In the genomic region with DNA sequence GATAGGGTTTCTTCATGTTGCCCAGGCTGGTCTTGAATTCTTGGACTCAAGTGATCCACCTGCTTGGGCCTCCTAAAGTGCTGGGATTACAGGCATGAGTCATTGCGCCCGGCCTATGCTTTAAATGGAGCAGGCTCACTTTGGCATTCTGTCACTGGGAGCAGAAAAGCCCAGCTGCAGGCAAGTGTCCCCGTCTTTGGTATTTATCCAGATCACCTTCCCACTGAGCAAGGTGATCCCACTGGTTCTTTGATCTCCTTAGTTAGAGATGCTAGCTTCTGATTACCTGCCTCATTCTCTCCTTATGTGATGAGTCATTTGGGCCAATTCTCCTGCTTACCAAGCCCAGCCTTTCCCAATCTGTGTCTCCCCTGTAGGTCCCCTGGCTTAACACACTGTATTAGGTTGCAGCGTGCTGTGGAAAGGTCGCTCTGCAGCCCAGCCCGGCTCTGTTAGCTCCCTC, we compare ENCODE assay signal across 17 cellular contexts. TPM values are rescaled to one million over a fixed set of nuclear protein-coding genes. Genes with fewer than 3 reads are reported as not detected.
DNase-seq lines count a peak whose midpoint lies in the region; ATAC-seq, FAIRE-seq and TF ChIP-seq lines count a peak whose summit lies in the region.
"Had no signal": no experiment of that assay in that cellular context is flagged by ENCODE, and none has a peak within 500 bp of the region (broad histone marks: within the 10 kb centered on the region; RNA-seq: fewer than 3 reads in every experiment).

No MANE protein-coding gene starts in this region.

- TF ChIP-seq EP300 in K562 (IDR thresholded peaks at IDR 0.05; ENCODE audit: low read length): no peak

- H2BK5ac ChIP-seq in mesenchymal stem cell (ENCODE audit: low read depth, low read length, poor library complexity, severe bottlenecking): no peak overlapping the region

- H3K4me1 ChIP-seq in K562 (replicated peaks in 1 of 2; ENCODE audit: control insufficient read depth in 2 of 2, insufficient read depth in 2 of 2, low read length in 2 of 2): peaks cover 11 to 28% of the 10 kb centered on the region in 2 experiments
- H3K4me1 ChIP-seq in mesenchymal stem cell (ENCODE audit: control insufficient read depth, insufficient read depth, low read depth, low read length): peaks cover 13% of the 10 kb centered on the region

- BruUV-seq in K562 (replicated peaks; lab: Mats Ljungman, UMichigan): no TSS peak

- no peak overlapping the region for H2BK12ac ChIP-seq in mesenchymal stem cell (ENCODE audit: low read length in 2 of 2)

- H3K18ac ChIP-seq in mesenchymal stem cell (ENCODE audit: low read depth in 1 of 2, low read length in 2 of 2): no peak overlapping the region

- H3K79me1 ChIP-seq in mesenchymal stem cell (replicated peaks; ENCODE audit: low read length, poor library complexity, severe bottlenecking): no peaks in the 10 kb centered on the region

- H3K4me2 ChIP-seq in K562 (ENCODE audit: insufficient read depth, low read length) (no peak overlapping the region), mesenchymal stem cell (ENCODE audit: low read length, poor library complexity, severe bottlenecking) (no peak overlapping the region)
- H3K4me2 ChIP-seq: BLaER1 treated with 17β-estradiol and CSF1 and Interleukin-3, amounts not matched to agents 10 nM and 100 nM had no signal

- H3K9me3 ChIP-seq in K562 (replicated peaks; ENCODE audit: control insufficient read depth, insufficient read depth, low read depth, low read length) (no peaks in the 10 kb centered on the region), mesenchymal stem cell (ENCODE audit: control insufficient read depth, low read length) (no peaks in the 10 kb centered on the region)
- H3K9me3 ChIP-seq: BLaER1 treated with 17β-estradiol and CSF1 and Interleukin-3, amounts not matched to agents 10 nM and 100 nM had no signal

- POLR2A ChIA-PET in K562 (lab: Yijun Ruan, JAX): interaction anchor here (0.7 to 1.0 kb wide), 3 partner anchors 132 to 208 kb away, joined by 3 read pairs; no protein-coding TSS in a partner anchor
- POLR2A ChIA-PET in GM10248 (lab: Yijun Ruan, JAX): interaction anchor here (0.6 kb wide), 1 partner anchor 227 kb away, joined by 3 read pairs; no protein-coding TSS in a partner anchor

- intact Hi-C loops in K562 (cut with micrococcal nuclease): loop anchor here (5.0 kb wide), 1 partner anchor 111 kb away; no protein-coding TSS in a partner anchor

- no peak overlapping the region for H4K91ac ChIP-seq in mesenchymal stem cell (ENCODE audit: low read length)

- no peak overlapping the region for H2AK5ac ChIP-seq in mesenchymal stem cell (ENCODE audit: low read length, severe bottlenecking)

- no peak overlapping the region for H2BK15ac ChIP-seq in mesenchymal stem cell (ENCODE audit: low read depth, poor library complexity, severe bottlenecking)

- H3K9ac ChIP-seq in K562 (ENCODE audit: insufficient read depth in 1 of 2, low read depth in 2 of 2, low read length in 2 of 2) (peak overlapping the region in 1 of 2 experiments; percentile 47; a peak in 1 of 4 replicates), mesenchymal stem cell (ENCODE audit: low read length) (no peak overlapping the region)
- H3K9ac ChIP-seq: BLaER1 treated with 17β-estradiol and CSF1 and Interleukin-3, amounts not matched to agents 10 nM and 100 nM had no signal

- H2BK120ac ChIP-seq in mesenchymal stem cell (ENCODE audit: low read depth, low read length): no peak overlapping the region

- H3K14ac ChIP-seq in mesenchymal stem cell (ENCODE audit: low read length in 2 of 2): no peak overlapping the region

- H3K36me3 ChIP-seq in K562 (ENCODE audit: control insufficient read depth, insufficient read depth, low read length) (peaks cover 3% of the 10 kb centered on the region; the same call in 2 of the 3 replicates), mesenchymal stem cell (ENCODE audit: control insufficient read depth in 1 of 2, insufficient read depth in 2 of 2, low read depth in 1 of 2, low read length in 2 of 2) (peaks cover under 1 to 9% of the 10 kb centered on the region in 2 experiments)

- no peak for TF ChIP-seq POLR2A in K562 (conservative IDR thresholded peaks at IDR 0.05)

- peaks cover 16% of the 10 kb centered on the region for H3K79me2 ChIP-seq in K562 (ENCODE audit: control insufficient read depth, insufficient read depth, low read length)

- no peaks in the 10 kb centered on the region for H3K9me1 ChIP-seq in K562 (ENCODE audit: control insufficient read depth, insufficient read depth, low read length)

- TF ChIP-seq RAD21 in K562 (CRISPR knock-in tag; conservative IDR thresholded peaks at IDR 0.05 in 1 of 2, IDR thresholded peaks at IDR 0.05 in 1 of 2): no peak

- no peak overlapping the region for H3K23ac ChIP-seq in mesenchymal stem cell (ENCODE audit: low read length in 2 of 2)

- H3K27ac ChIP-seq in K562 (ENCODE audit: extremely low read depth, low read depth, low read length): no peak overlapping the region
- no peak overlapping the region for H3K27ac ChIP-seq in mesenchymal stem cell (ENCODE audit: low read length, poor library complexity, severe bottlenecking)
- H3K27ac ChIP-seq: BLaER1 treated with 17β-estradiol and CSF1 and Interleukin-3, amounts not matched to agents 10 nM and 100 nM had no signal

- TF ChIP-seq CTCF in K562 (IDR thresholded peaks at IDR 0.05 in 2 of 3, conservative IDR thresholded peaks at IDR 0.05 in 1 of 3; ENCODE audit: insufficient read depth in 2 of 3, low read depth in 1 of 3, low read length in 3 of 3): no peak
- no peak for TF ChIP-seq CTCF in GM10248 (IDR thresholded peaks at IDR 0.05; ENCODE audit: control extremely low read depth, extremely low read depth, low read depth, missing control alignments)

- WGBS in K562 (ENCODE audit: insufficient coverage, low coverage, missing lambda C conversion rate): 34% methylated on average over 6 of the region's 6 CpGs
- WGBS in mesenchymal stem cell: 47% methylated on average over 6 of the region's 6 CpGs

- no peaks in the 10 kb centered on the region; the same call in 1 of the 2 replicates for H4K20me1 ChIP-seq in K562 (replicated peaks; ENCODE audit: control insufficient read depth, insufficient read depth, low read length)

- CTCF ChIA-PET in K562 (lab: Yijun Ruan, JAX; ENCODE audit: low intra/inter-chr PET ratio): interaction anchor here (0.7 kb wide), 1 partner anchor 249 kb away, joined by 3 read pairs; no protein-coding TSS in a partner anchor
- CTCF ChIA-PET in GM10248 (lab: Yijun Ruan, JAX): interaction anchor here (1.3 to 1.6 kb wide), 3 partner anchors 18 to 231 kb away, joined by 3 to 6 read pairs (median 3); no protein-coding TSS in a partner anchor

- DNase-seq in DMS53 (lab: John Stamatoyannopoulos, UW) (peak; percentile 77), HT-29 (ENCODE audit: low spot score) (peak; percentile 30), K562 (ENCODE audit: extremely low read depth in 1 of 4, low spot score in 3 of 4) (peak in 2 of 4 experiments; percentile 34 to 35), mesenchymal stem cell (peak; percentile 40), GM10248 (ENCODE audit: extremely low spot score) (no peak), OCI-M2 (lab: John Stamatoyannopoulos, UW; ENCODE audit: unreplicated experiment) (no peak), HuH-7.5 (ENCODE audit: low spot score) (no peak)
- DNase-seq: activated CD8-positive, alpha-beta T cell treated with anti-CD3 and anti-CD28 coated beads for 36 hours; cortex of kidney; NCI-H1694 treated with DMSO at 0.1 percent for 48 hours; occipital lobe; stimulated activated naive CD4-positive, alpha-beta T cell treated with Interleukin-2 at 50 U/mL for 16 hours; T-helper 2 cell had no signal

- in situ Hi-C loops in K562 (cut with MboI): no loop called here

- H3K4me3 ChIP-seq in K562: no peak overlapping the region
- H3K4me3 ChIP-seq in mesenchymal stem cell (ENCODE audit: insufficient read depth in 1 of 2, low read depth in 1 of 2, low read length in 2 of 2): no peak overlapping the region
- H3K4me3 ChIP-seq: BLaER1 treated with 17β-estradiol and CSF1 and Interleukin-3, amounts not matched to agents 10 nM and 100 nM had no signal

- H4K8ac ChIP-seq in mesenchymal stem cell (ENCODE audit: low read length): no peak overlapping the region

- H2AFZ ChIP-seq in K562 (ENCODE audit: low read depth, low read length) (no peak overlapping the region), mesenchymal stem cell (ENCODE audit: low read depth, low read length) (no peak overlapping the region)

- H3K4ac ChIP-seq in mesenchymal stem cell (ENCODE audit: low read depth in 1 of 2, low read length in 2 of 2): no peak overlapping the region

- ATAC-seq in K562 (no peak), HG03196 (IDR thresholded peaks at IDR 0.05; ENCODE audit: unreplicated experiment) (no peak)
- ATAC-seq: activated CD8-positive, alpha-beta T cell treated with anti-CD3 and anti-CD28 coated beads for 36 hours had no signal

- H3K27me3 ChIP-seq in K562 (ENCODE audit: control insufficient read depth in 2 of 2, insufficient read depth in 2 of 2, low read length in 2 of 2): no peaks in the 10 kb centered on the region
- no peaks in the 10 kb centered on the region for H3K27me3 ChIP-seq in mesenchymal stem cell (ENCODE audit: control insufficient read depth in 1 of 2, insufficient read depth in 1 of 2, low read length in 2 of 2)
- H3K27me3 ChIP-seq: BLaER1 treated with 17β-estradiol and CSF1 and Interleukin-3, amounts not matched to agents 10 nM and 100 nM had no signal

- no peak for FAIRE-seq in K562 (lab: Jason Lieb, UNC)

RNA-seq across cellular contexts. Expression of gene SPDYE5, which starts 39.3 kb away (rescaled TPM):
- not detected in 2 replicates for total RNA-seq in HT-29 (2014; rRNA removed; shearing (Covaris generic))
- 0.16 and 1.2 TPM in 2 replicates for total RNA-seq in K562 (2011; cell fraction: chromatin; rRNA removed; ENCODE audit: low replicate concordance)
- 0.17 TPM in 1 of 2 replicates, not detected in the other for total RNA-seq in K562 (2011; cell fraction: nucleolus; rRNA removed)
- total RNA-seq in K562 (2011; cell fraction: nucleoplasm; rRNA removed): 0.23 TPM in 1 of 2 replicates, not detected in the other
- not detected in 2 replicates for total RNA-seq in K562 (2014; rRNA removed)
- total RNA-seq in K562 (2014; rRNA removed; fragmentation: Illumina TruSeq; extraction: Trizol): 0.07 TPM in 1 of 2 replicates, not detected in the other
- not detected in 2 replicates for total RNA-seq in K562 (2015; rRNA removed; fragmentation: Illumina TruSeq; extraction: Trizol)
- 0.09 TPM in 1 of 2 replicates, not detected in the other for total RNA-seq in K562 (2021)
- not detected in 2 replicates for polyA plus RNA-seq in K562 (2011; rRNA removed)
- 0.03 TPM in 1 of 2 replicates, not detected in the other for polyA plus RNA-seq in K562 (2011; cell fraction: cytosol; rRNA removed)
- 0.04 TPM in 1 of 2 replicates, not detected in the other for polyA plus RNA-seq in K562 (2011; cell fraction: nucleus; rRNA removed)
- polyA plus RNA-seq in K562 (2012): 0.55 and 0.72 TPM in 2 replicates
- not detected in 2 replicates for polyA plus RNA-seq in K562 (2014; fragmentation: Illumina TruSeq; extraction: Trizol)
- under 1 TPM; 0.13 to 0.28 TPM for polyA plus RNA-seq in K562 (2014; fragmentation: Nextera tagmentation; extraction: Ambion mirVana)
- not detected in 2 replicates for polyA plus RNA-seq in K562 (2014; rRNA removed)
- not detected in 2 replicates for polyA minus RNA-seq in K562 (2011; rRNA and poly(A)+ RNA removed)
- not detected in 2 replicates for polyA minus RNA-seq in K562 (2011; cell fraction: cytosol; rRNA and poly(A)+ RNA removed)
- polyA minus RNA-seq in K562 (2011; cell fraction: nucleus; rRNA and poly(A)+ RNA removed): not detected in 2 replicates
- not detected for polyA plus RNA-seq in mesenchymal stem cell (2013, experiment 1 of 2)
- polyA plus RNA-seq in mesenchymal stem cell (2013, experiment 2 of 2): not detected
- total RNA-seq: fibroblast of villous mesenchyme, liver, occipital lobe had no signal

RNA-seq across cellular contexts. Expression of gene POM121C, which starts 45.3 kb away (rescaled TPM):
- 15.6 and 15.9 TPM in 2 replicates for total RNA-seq in HT-29 (2014; rRNA removed; shearing (Covaris generic))
- total RNA-seq in K562 (2011; cell fraction: chromatin; rRNA removed; ENCODE audit: low replicate concordance): 282 and 307 TPM in 2 replicates
- total RNA-seq in K562 (2011; cell fraction: nucleolus; rRNA removed): 108 and 118 TPM in 2 replicates
- 173 and 267 TPM in 2 replicates for total RNA-seq in K562 (2011; cell fraction: nucleoplasm; rRNA removed)
- 11.6 and 15.2 TPM in 2 replicates for total RNA-seq in K562 (2014; rRNA removed)
- 21.4 and 24.2 TPM in 2 replicates for total RNA-seq in K562 (2014; rRNA removed; fragmentation: Illumina TruSeq; extraction: Trizol)
- total RNA-seq in K562 (2015; rRNA removed; fragmentation: Illumina TruSeq; extraction: Trizol): 14.3 and 17.2 TPM in 2 replicates
- total RNA-seq in K562 (2021): 88.2 and 93.4 TPM in 2 replicates
- polyA plus RNA-seq in K562 (2011; rRNA removed): 25.1 and 25.6 TPM in 2 replicates
- 15.0 and 18.9 TPM in 2 replicates for polyA plus RNA-seq in K562 (2011; cell fraction: cytosol; rRNA removed)
- polyA plus RNA-seq in K562 (2011; cell fraction: nucleus; rRNA removed): 64.5 and 64.7 TPM in 2 replicates
- polyA plus RNA-seq in K562 (2012): 57.9 and 77.3 TPM in 2 replicates
- 77.4 and 119 TPM in 2 replicates for polyA plus RNA-seq in K562 (2014; fragmentation: Illumina TruSeq; extraction: Trizol)
- polyA plus RNA-seq in K562 (2014; fragmentation: Nextera tagmentation; extraction: Ambion mirVana): 1 to 10 TPM; 7.1 to 8.9 TPM
- 31.2 and 33.2 TPM in 2 replicates for polyA plus RNA-seq in K562 (2014; rRNA removed)
- polyA minus RNA-seq in K562 (2011; rRNA and poly(A)+ RNA removed): 48.3 and 63.1 TPM in 2 replicates
- polyA minus RNA-seq in K562 (2011; cell fraction: cytosol; rRNA and poly(A)+ RNA removed): 31.2 and 58.0 TPM in 2 replicates
- 23.4 and 43.8 TPM in 2 replicates for polyA minus RNA-seq in K562 (2011; cell fraction: nucleus; rRNA and poly(A)+ RNA removed)
- 36.6 TPM for polyA plus RNA-seq in mesenchymal stem cell (2013, experiment 1 of 2)
- polyA plus RNA-seq in mesenchymal stem cell (2013, experiment 2 of 2): 34.7 TPM

Comparison
In these comparisons a context has a peak if more than half of its experiments do, and no peak if none do; other contexts are left out.
1. DNase-seq: peak in DMS53 (single experiment), HT-29 (single experiment) and mesenchymal stem cell (single experiment); none in GM10248 (single experiment), OCI-M2 (single experiment) and HuH-7.5 (single experiment).